Comparison of ENCODE assay signal across 8 cellular contexts in genomic region chr2:207625014-207625755, GRCh38. TPM values are rescaled to one million over a fixed set of nuclear protein-coding genes. Genes with fewer than 3 reads are reported as not detected.
DNase-seq lines count a peak whose midpoint lies in the region; ATAC-seq and TF ChIP-seq lines count a peak whose summit lies in the region.

Gene METTL21A (minus strand): TSS chr2:207625394. CDS start chr2:207624375, 1,019 bp downstream.

- ATAC-seq in HG03439 (IDR thresholded peaks at IDR 0.05; ENCODE audit: unreplicated experiment): peak; percentile 67
- ATAC-seq in activated CD4-positive, alpha-beta T cell treated with anti-CD3 and anti-CD28 coated beads for 36 hours: peak; percentile 78

- peak within 1 kb of the TSS; percentile 90 for H3K4me3 Mint-ChIP-seq in activated CD4-positive, alpha-beta T cell treated with anti-CD3 and anti-CD28 coated beads for 36 hours

- POLR2A ChIA-PET in BJ (lab: Charles Lee): interaction anchor here (0.6 to 0.7 kb wide), 2 partner anchors 90 to 94 kb away, joined by 3 to 4 read pairs; no protein-coding TSS in a partner anchor
- POLR2A ChIA-PET in activated CD4-positive, alpha-beta T cell treated with anti-CD3 and anti-CD28 coated beads for 36 hours (lab: Charles Lee): interaction anchor here (0.6 to 1.9 kb wide), 8 partner anchors 86 to 1683 kb away, joined by 3 to 10 read pairs (median 4); partner anchors contain the start of gene CCNYL1

- H3K9me3 Mint-ChIP-seq in activated CD4-positive, alpha-beta T cell treated with anti-CD3 and anti-CD28 coated beads for 36 hours (ENCODE audit: low read depth): no peaks in the 10 kb centered on the region

- peak within 1 kb of the TSS; percentile 88 for H3K27ac ChIP-seq in cingulate gyrus (ENCODE audit: low read depth, low read length)
- peak within 1 kb of the TSS; percentile 87 for H3K27ac ChIP-seq in layer of hippocampus (ENCODE audit: low read depth, low read length)

- no peaks in the 10 kb centered on the region for H3K27me3 Mint-ChIP-seq in activated CD4-positive, alpha-beta T cell treated with anti-CD3 and anti-CD28 coated beads for 36 hours

- DNase-seq in BJ (ENCODE audit: low read depth): no peak
- peak; percentile 85 for DNase-seq in GM19238 (ENCODE audit: insufficient read length, low spot score)
- DNase-seq in NCI-H524 (lab: John Stamatoyannopoulos, UW): peak; percentile 76 to 84
- peak; percentile 97 for DNase-seq in activated CD4-positive, alpha-beta T cell treated with anti-CD3 and anti-CD28 coated beads for 36 hours
- peak; percentile 94 for DNase-seq in stimulated activated CD4-positive, alpha-beta T cell treated with anti-CD3 and anti-CD28 coated beads, Interleukin-1b, Interleukin-23, amount 100 ng/mL, for 48 hours

- CTCF ChIA-PET in BJ (lab: Yijun Ruan, JAX): interaction anchor here (0.6 to 2.9 kb wide), 14 partner anchors 10 to 415 kb away, joined by 3 to 15 read pairs (median 4); partner anchors contain the start of gene CREB1
- CTCF ChIA-PET in activated CD4-positive, alpha-beta T cell treated with anti-CD3 and anti-CD28 coated beads for 36 hours (lab: Charles Lee): interaction anchor here (0.6 to 3.2 kb wide), 13 partner anchors 10 to 860 kb away, joined by 3 to 13 read pairs (median 3); partner anchors contain the start of genes CCNYL1, FASTKD2 and PLEKHM3

- H3K36me3 Mint-ChIP-seq in activated CD4-positive, alpha-beta T cell treated with anti-CD3 and anti-CD28 coated beads for 36 hours (ENCODE audit: low read depth): peaks cover 37% of the 10 kb centered on the region

- TF ChIP-seq CTCF in BJ (IDR thresholded peaks at IDR 0.05; ENCODE audit: insufficient read depth, low read depth, low read length): peak; percentile 60

- H3K27me3 ChIP-seq in BJ (ENCODE audit: control insufficient read depth, insufficient read depth, low read length) (no peaks in the 10 kb centered on the region), layer of hippocampus (ENCODE audit: control insufficient read depth, insufficient read depth, low read length) (no peaks in the 10 kb centered on the region)

- peak within 1 kb of the TSS; percentile 88 for H3K4me3 ChIP-seq in BJ (ENCODE audit: low read depth, low read length)

- H3K4me1 Mint-ChIP-seq in activated CD4-positive, alpha-beta T cell treated with anti-CD3 and anti-CD28 coated beads for 36 hours: peaks cover 44% of the 10 kb centered on the region

- peak within 1 kb of the TSS; percentile 98 for H3K27ac Mint-ChIP-seq in activated CD4-positive, alpha-beta T cell treated with anti-CD3 and anti-CD28 coated beads for 36 hours

- H3K36me3 ChIP-seq in BJ (ENCODE audit: control insufficient read depth, insufficient read depth, low read length): peaks cover 7% of the 10 kb centered on the region

- intact Hi-C loops in activated CD4-positive, alpha-beta T cell treated with anti-CD3 and anti-CD28 coated beads for 36 hours (cut with DNase I, micrococcal nuclease): loop anchor here (1.0 to 10.0 kb wide), 12 partner anchors 64 to 1540 kb away; partner anchors contain the start of genes CCNYL1 (in 2 of the 2), CREB1 (in 2 of the 2), FASTKD2 (in 2 of the 2) and MDH1B (in 2 of the 2)

RNA-seq across cellular contexts. Expression of gene METTL21A, which starts in this region (rescaled TPM):
- polyA plus RNA-seq in BJ (2011; rRNA removed): 9.9 and 11.3 TPM in 2 replicates
- polyA minus RNA-seq in BJ (2011; rRNA and poly(A)+ RNA removed): 2.0 and 3.3 TPM in 2 replicates
- 10 to 100 TPM; 25.6 to 29.5 TPM for total RNA-seq in activated CD4-positive, alpha-beta T cell treated with anti-CD3 and anti-CD28 coated beads for 36 hours
